8 cellular contexts compared by ENCODE assay signal in genomic region chr4:55546633-55547460, GRCh38. TPM values are rescaled to one million over a fixed set of nuclear protein-coding genes. Genes with fewer than 3 reads are reported as not detected.
DNase-seq lines count a peak whose midpoint lies in the region; ATAC-seq and TF ChIP-seq lines count a peak whose summit lies in the region.

A gene with protein sequence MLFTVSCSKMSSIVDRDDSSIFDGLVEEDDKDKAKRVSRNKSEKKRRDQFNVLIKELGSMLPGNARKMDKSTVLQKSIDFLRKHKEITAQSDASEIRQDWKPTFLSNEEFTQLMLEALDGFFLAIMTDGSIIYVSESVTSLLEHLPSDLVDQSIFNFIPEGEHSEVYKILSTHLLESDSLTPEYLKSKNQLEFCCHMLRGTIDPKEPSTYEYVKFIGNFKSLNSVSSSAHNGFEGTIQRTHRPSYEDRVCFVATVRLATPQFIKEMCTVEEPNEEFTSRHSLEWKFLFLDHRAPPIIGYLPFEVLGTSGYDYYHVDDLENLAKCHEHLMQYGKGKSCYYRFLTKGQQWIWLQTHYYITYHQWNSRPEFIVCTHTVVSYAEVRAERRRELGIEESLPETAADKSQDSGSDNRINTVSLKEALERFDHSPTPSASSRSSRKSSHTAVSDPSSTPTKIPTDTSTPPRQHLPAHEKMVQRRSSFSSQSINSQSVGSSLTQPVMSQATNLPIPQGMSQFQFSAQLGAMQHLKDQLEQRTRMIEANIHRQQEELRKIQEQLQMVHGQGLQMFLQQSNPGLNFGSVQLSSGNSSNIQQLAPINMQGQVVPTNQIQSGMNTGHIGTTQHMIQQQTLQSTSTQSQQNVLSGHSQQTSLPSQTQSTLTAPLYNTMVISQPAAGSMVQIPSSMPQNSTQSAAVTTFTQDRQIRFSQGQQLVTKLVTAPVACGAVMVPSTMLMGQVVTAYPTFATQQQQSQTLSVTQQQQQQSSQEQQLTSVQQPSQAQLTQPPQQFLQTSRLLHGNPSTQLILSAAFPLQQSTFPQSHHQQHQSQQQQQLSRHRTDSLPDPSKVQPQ (minus strand): TSS chr4:55546909. CDS start chr4:55482785, 64,124 bp downstream.

- H3K36me3 ChIP-seq in kidney epithelial cell (ENCODE audit: control insufficient read depth, insufficient read depth, low read length): no peaks in the 10 kb centered on the region

- DNase-seq in AG20443 (ENCODE audit: low spot score): peak; percentile 94
- DNase-seq in NCI-H226: peak; percentile 72
- peak; percentile 78 for DNase-seq in activated CD4-positive, alpha-beta T cell treated with anti-CD3 and anti-CD28 coated beads for 1 hour
- peak; percentile 83 for DNase-seq in cerebellum (ENCODE audit: low spot score)
- DNase-seq in kidney epithelial cell (ENCODE audit: low read depth): no peak
- peak; percentile 64 to 74 for DNase-seq in stimulated activated CD4-positive, alpha-beta T cell treated with anti-CD3 and anti-CD28 coated beads, Interleukin-15, amount 100 ng/mL, for 48 hours (ENCODE audit: low read depth in 2 of 2)

- TF ChIP-seq CTCF in kidney epithelial cell (IDR thresholded peaks at IDR 0.05; ENCODE audit: insufficient read depth, low read length, poor library complexity, severe bottlenecking): peak; percentile 36

- H3K4me3 ChIP-seq in kidney epithelial cell (ENCODE audit: low read depth, low read length): peak within 1 kb of the TSS; percentile 94

- H3K27me3 ChIP-seq in kidney epithelial cell (ENCODE audit: control insufficient read depth, insufficient read depth, low read length): no peaks in the 10 kb centered on the region

- ATAC-seq in GM19023 (IDR thresholded peaks at IDR 0.05; ENCODE audit: unreplicated experiment) (peak; percentile 74), HG03196 (IDR thresholded peaks at IDR 0.05; ENCODE audit: unreplicated experiment) (peak; percentile 74)

RNA-seq across cellular contexts. Expression of the gene that starts here (rescaled TPM):
- total RNA-seq in cerebellum (34.9 TPM), kidney epithelial cell (13.0 and 14.4 TPM in 2 replicates)
